Comparison of ENCODE assay signal across 20 cellular contexts in the genomic region with DNA sequence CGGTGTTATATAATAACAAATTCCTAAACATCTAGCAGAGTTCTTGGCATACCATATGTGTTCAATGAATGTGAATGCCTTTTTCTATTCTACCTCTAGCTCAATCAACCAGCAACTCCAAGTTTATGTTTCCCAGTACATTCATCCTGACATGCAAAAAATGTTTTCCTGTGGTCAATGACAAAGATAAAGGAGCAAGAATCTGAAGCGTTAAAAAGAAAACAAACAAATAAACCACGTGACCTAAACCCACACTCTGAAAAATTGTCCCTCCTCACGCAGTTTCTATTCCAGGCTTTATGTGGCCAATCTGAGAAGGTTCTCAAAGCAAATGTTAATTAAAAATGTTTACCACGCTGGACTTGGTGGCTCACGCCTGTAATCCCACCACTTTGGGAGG. TPM values are rescaled to one million over a fixed set of nuclear protein-coding genes. Genes with fewer than 3 reads are reported as not detected.
DNase-seq lines count a peak whose midpoint lies in the region; ATAC-seq and TF ChIP-seq lines count a peak whose summit lies in the region.
"Had no signal": no experiment of that assay in that cellular context is flagged by ENCODE, and none has a peak within 500 bp of the region (broad histone marks: within the 10 kb centered on the region; RNA-seq: fewer than 3 reads in every experiment).

No MANE protein-coding gene starts in this region.

- no peaks in the 10 kb centered on the region for H3K9me3 ChIP-seq in adipocyte (ENCODE audit: control insufficient read depth, low read length)
- H3K9me3 ChIP-seq in ovary, result no peaks in the 10 kb centered on the region
- H3K9me3 ChIP-seq: Peyer's patch, SJCRH30 had no signal

- H3K27ac ChIP-seq in ovary, result no peak overlapping the region
- H3K27ac ChIP-seq: Peyer's patch, SJCRH30 had no signal

- ATAC-seq in HG02759 (IDR thresholded peaks at IDR 0.05; ENCODE audit: unreplicated experiment), result no peak
- ATAC-seq: GM23338 had no signal

- no peak for TF ChIP-seq POLR2A in ovary (IDR thresholded peaks at IDR 0.05)

- 52 to 66% (median 56%) methylated on average over 6 of the region's 6 CpGs for WGBS in ovary, 3 donors

- no peak overlapping the region for H3K9ac ChIP-seq in adipocyte (ENCODE audit: low read length)

- TF ChIP-seq EP300 in ovary (IDR thresholded peaks at IDR 0.05), result no peak

- DNase-seq in AG20443 (ENCODE audit: low spot score), result peak; percentile 29
- peak; percentile 63 for DNase-seq in H4 (ENCODE audit: low spot score)
- DNase-seq in adipocyte (ENCODE audit: low read depth), result peak; percentile 18
- peak; percentile 46 for DNase-seq in hepatic stellate cell (ENCODE audit: low spot score)
- no peak for DNase-seq in dedifferentiated amniotic fluid mesenchymal stem cell (ENCODE audit: extremely low spot score)
- DNase-seq in ovary, result no peak
- DNase-seq in NCI-H1694 (lab: John Stamatoyannopoulos, UW), result no peak
- DNase-seq: HCEC 1CT, KBM-7, MV-4-11, NCI-H1105 treated with DMSO at 0.1 percent for 48 hours, NCI-H1694 treated with DMSO at 0.1 percent for 48 hours, NCI-H2081 treated with DMSO at 0.1 percent for 48 hours, NCI-H2171 treated with DMSO at 0.1 percent for 48 hours, NCI-H526, Peyer's patch, SJCRH30 had no signal

- intact Hi-C loops in ovary (cut with DNase I), result loop anchor here in 1 of 4 donors (10.0 kb wide), 1 partner anchor 1283 kb away; no protein-coding TSS in a partner anchor

- H3K27me3 ChIP-seq in adipocyte (replicated peaks; ENCODE audit: control insufficient read depth, insufficient read depth, low read length) (no peaks in the 10 kb centered on the region), ovary (no peaks in the 10 kb centered on the region)
- H3K27me3 ChIP-seq: Peyer's patch had no signal

- no peaks in the 10 kb centered on the region for H3K36me3 ChIP-seq in adipocyte (ENCODE audit: control insufficient read depth, insufficient read depth, low read length, severe bottlenecking)
- H3K36me3 ChIP-seq in ovary, result no peaks in the 10 kb centered on the region
- H3K36me3 ChIP-seq: Peyer's patch, SJCRH30 had no signal

- H3K4me3 ChIP-seq in adipocyte (ENCODE audit: low read length) (no peak overlapping the region), ovary (no peak overlapping the region)
- H3K4me3 ChIP-seq: GM23338, Peyer's patch, SJCRH30 had no signal

- no peaks in the 10 kb centered on the region for H3K4me1 ChIP-seq in adipocyte (ENCODE audit: control insufficient read depth, insufficient read depth, low read length)
- H3K4me1 ChIP-seq in ovary (ENCODE audit: insufficient read depth), result no peaks in the 10 kb centered on the region
- H3K4me1 ChIP-seq: Peyer's patch, SJCRH30 had no signal

- no peak for TF ChIP-seq CTCF in ovary (IDR thresholded peaks at IDR 0.05)

RNA-seq across cellular contexts. Expression of gene KLF4, which starts 18.0 kb away (rescaled TPM):
- 2.3 and 3.1 TPM in 2 replicates for total RNA-seq in H4 (2014; rRNA removed; shearing (Covaris generic))
- total RNA-seq in ovary, result 100 to 1,000 TPM in 2 of 7 donors, 10 to 100 TPM in 5; 29.2 to 138 (median 71.2) TPM
- polyA plus RNA-seq in ovary, result 10 to 100 TPM; 30.1 to 40.7 TPM
- total RNA-seq: OCI-LY7 had no signal

Comparison
In these comparisons a context has a peak if more than half of its experiments do, and no peak if none do; other contexts are left out.
1. DNase-seq: peak in AG20443 (single experiment), H4 (single experiment), adipocyte (single experiment) and hepatic stellate cell (single experiment); none in dedifferentiated amniotic fluid mesenchymal stem cell (single experiment), ovary (0 of 5) and NCI-H1694 (single experiment).